In genomic region chr4:89929425-89930272, GRCh38 we compare ENCODE assay signal across 8 cellular contexts. TPM values are rescaled to one million over a fixed set of nuclear protein-coding genes. Genes with fewer than 3 reads are reported as not detected.
DNase-seq lines count a peak whose midpoint lies in the region; ATAC-seq and TF ChIP-seq lines count a peak whose summit lies in the region.
"Had no signal": no experiment of that assay in that cellular context is flagged by ENCODE, and none has a peak within 500 bp of the region (broad histone marks: within the 10 kb centered on the region; RNA-seq: fewer than 3 reads in every experiment).

No MANE protein-coding gene starts in this region.

- no peak overlapping the region for H3K56ac ChIP-seq in mesendoderm (ENCODE audit: low read length)

- WGBS in mesendoderm (ENCODE audit: extremely low coverage, insufficient coverage, low lambda C conversion rate) = no CpG with 5 or more reads among the region's 4 CpGs
- 83% methylated on average over 4 of the region's 4 CpGs for WGBS in mammary epithelial cell (ENCODE audit: low coverage, missing lambda C conversion rate)

- H3K4me2 ChIP-seq in mesendoderm (ENCODE audit: low read length) = no peak overlapping the region
- H3K4me2 ChIP-seq in mammary epithelial cell (ENCODE audit: insufficient read depth, low read depth, low read length) = no peak overlapping the region

- H3K9ac ChIP-seq in mesendoderm (ENCODE audit: low read length) = no peak overlapping the region
- no peak overlapping the region for H3K9ac ChIP-seq in mammary epithelial cell (ENCODE audit: insufficient read depth, low read length)

- no peak overlapping the region for H2AK5ac ChIP-seq in mesendoderm (ENCODE audit: low read length)

- DNase-seq in H4 (ENCODE audit: low spot score) (peak; percentile 10), NCI-H226 (peak; percentile 2), mesendoderm (peak; percentile 3), mammary epithelial cell (no peak), left cardiac atrium (no peak), KG1 (lab: John Stamatoyannopoulos, UW) (no peak)

- H2BK120ac ChIP-seq in mesendoderm (ENCODE audit: low read depth, low read length) = no peak overlapping the region

- no peaks in the 10 kb centered on the region for H4K20me1 ChIP-seq in mammary epithelial cell (ENCODE audit: insufficient read depth, low read length)

- H3K23ac ChIP-seq in mesendoderm (ENCODE audit: low read length) = no peak overlapping the region

- no peak overlapping the region for H4K8ac ChIP-seq in mesendoderm (ENCODE audit: low read depth, low read length)

- in situ Hi-C loops in mammary epithelial cell (cut with MboI; ENCODE audit: low sequenced_read_pairs in 2 of 2) = no loop called here

- CTCF ChIA-PET in mammary epithelial cell (lab: Charles Lee; ENCODE audit: low non-redundant PET) = no interaction called here

- no peaks in the 10 kb centered on the region for H3K27me3 ChIP-seq in mesendoderm (ENCODE audit: insufficient read depth, low read length, poor library complexity)
- H3K27me3 ChIP-seq in mammary epithelial cell (ENCODE audit: insufficient read depth, low read length) = peaks cover 2% of the 10 kb centered on the region
- H3K27me3 ChIP-seq: right atrium auricular region had no signal

- BruUV-seq in mammary epithelial cell (replicated peaks; lab: Mats Ljungman, UMichigan) = no TSS peak

- H4K5ac ChIP-seq in mesendoderm (ENCODE audit: low read length) = no peak overlapping the region

- TF ChIP-seq CTCF in mammary epithelial cell (conservative IDR thresholded peaks at IDR 0.05 in 1 of 2, IDR thresholded peaks at IDR 0.05 in 1 of 2; ENCODE audit: extremely low read depth in 1 of 2, insufficient read depth in 1 of 2, low read depth in 1 of 2, low read length in 2 of 2) = no peak

- ATAC-seq in GM19025 (IDR thresholded peaks at IDR 0.05; ENCODE audit: low read depth, unreplicated experiment) (peak; percentile 86), left cardiac atrium (no peak)

- H2BK15ac ChIP-seq in mesendoderm (replicated peaks; ENCODE audit: low read depth) = no peak overlapping the region

- H3K4ac ChIP-seq in mesendoderm (ENCODE audit: low read depth, low read length) = no peak overlapping the region

- H3K9me3 ChIP-seq in mammary epithelial cell (replicated peaks; ENCODE audit: insufficient read depth, low read length) = no peaks in the 10 kb centered on the region

- H3K18ac ChIP-seq in mesendoderm (ENCODE audit: low read length) = no peak overlapping the region

- H3K4me3 ChIP-seq in mesendoderm (ENCODE audit: low read length) = no peak overlapping the region
- H3K4me3 ChIP-seq in mammary epithelial cell (replicated peaks in 1 of 3; ENCODE audit: insufficient read depth in 1 of 3, low read depth in 2 of 3, low read length in 3 of 3) = no peak overlapping the region
- H3K4me3 ChIP-seq: right atrium auricular region had no signal

- H3K79me2 ChIP-seq in mesendoderm (ENCODE audit: control insufficient read depth, insufficient read depth, low read length) (no peaks in the 10 kb centered on the region), mammary epithelial cell (ENCODE audit: insufficient read depth, low read length) (no peaks in the 10 kb centered on the region)

- H3K79me1 ChIP-seq in mesendoderm (ENCODE audit: low read length) = no peaks in the 10 kb centered on the region

- no peaks in the 10 kb centered on the region for H3K36me3 ChIP-seq in mesendoderm (ENCODE audit: control insufficient read depth, insufficient read depth, low read length)
- H3K36me3 ChIP-seq in mammary epithelial cell (ENCODE audit: insufficient read depth, low read length) = no peaks in the 10 kb centered on the region
- H3K36me3 ChIP-seq: right atrium auricular region had no signal

- no peak overlapping the region for H2AFZ ChIP-seq in mammary epithelial cell (ENCODE audit: low read depth, low read length)

- dilution Hi-C loops in mammary epithelial cell (cut with HindIII; ENCODE audit: low sequenced_read_pairs) = loop anchor here (5.0 kb wide), 1 partner anchor 73 kb away; no protein-coding TSS in a partner anchor

- H2BK5ac ChIP-seq in mesendoderm (ENCODE audit: low read length) = no peak overlapping the region

- no peak overlapping the region for H3K27ac ChIP-seq in mesendoderm (ENCODE audit: low read depth, low read length)
- no peak overlapping the region for H3K27ac ChIP-seq in mammary epithelial cell (ENCODE audit: insufficient read depth, low read depth, low read length)
- H3K27ac ChIP-seq: right atrium auricular region had no signal

- H3K4me1 ChIP-seq in mesendoderm (ENCODE audit: control insufficient read depth, low read depth, low read length) (no peaks in the 10 kb centered on the region), mammary epithelial cell (ENCODE audit: insufficient read depth, low read length) (no peaks in the 10 kb centered on the region)
- H3K4me1 ChIP-seq: right atrium auricular region had no signal

- intact Hi-C loops in mammary epithelial cell (cut with micrococcal nuclease) = no loop called here
- intact Hi-C loops in left cardiac atrium (cut with DNase I) = no loop called here

RNA-seq across cellular contexts. Expression of gene MMRN1, which starts 35.0 kb away (rescaled TPM):
- total RNA-seq in H4 (2014; rRNA removed; shearing (Covaris generic)) = not detected in 2 replicates
- not detected for polyA plus RNA-seq in mesendoderm (2013, experiment 1 of 2)
- not detected for polyA plus RNA-seq in mesendoderm (2013, experiment 2 of 2)
- under 1 TPM in 1 of 2 donors, not detected in 1; under 0.01 TPM for total RNA-seq in mammary epithelial cell
- not detected for polyA plus RNA-seq in mammary epithelial cell
- polyA minus RNA-seq in mammary epithelial cell = not detected
- 10 to 100 TPM in 1 of 2 donors, 1 to 10 TPM in 1; 8.0 to 12.5 TPM for total RNA-seq in left cardiac atrium

Comparison
In these comparisons a context has a peak if more than half of its experiments do, and no peak if none do; other contexts are left out.
1. DNase-seq: peak in H4 (single experiment), NCI-H226 (single experiment) and mesendoderm (single experiment); none in mammary epithelial cell (single experiment), left cardiac atrium (single experiment) and KG1 (single experiment).